8 cellular contexts compared by ENCODE assay signal in genomic region chr14:99604766-99605298, GRCh38. TPM values are rescaled to one million over a fixed set of nuclear protein-coding genes. Genes with fewer than 3 reads are reported as not detected.
DNase-seq lines count a peak whose midpoint lies in the region; ATAC-seq and TF ChIP-seq lines count a peak whose summit lies in the region.

No MANE protein-coding gene starts in this region.

- POLR2A ChIA-PET in MCF 10A (lab: Yijun Ruan, JAX): interaction anchor here (0.6 to 5.9 kb wide), 11 partner anchors 9 to 377 kb away, joined by 3 to 57 read pairs (median 4); partner anchors contain the start of genes CCNK, CYP46A1 and SETD3

- H3K4me3 Mint-ChIP-seq in MCF 10A (ENCODE audit: unreplicated experiment): peak overlapping the region; percentile 73

- H3K36me3 Mint-ChIP-seq in MCF 10A (ENCODE audit: insufficient read depth, unreplicated experiment): no peaks in the 10 kb centered on the region

- H3K27ac ChIP-seq in OCI-LY3 (ENCODE audit: low read length) (peak overlapping the region; percentile 71), stomach smooth muscle (ENCODE audit: low read length) (peak overlapping the region; percentile 69)

- H3K4me1 ChIP-seq in OCI-LY3 (ENCODE audit: low read length) (peaks cover 13% of the 10 kb centered on the region), stomach smooth muscle (ENCODE audit: control insufficient read depth, insufficient read depth, low read length) (peaks cover 54% of the 10 kb centered on the region)

- TF ChIP-seq CTCF in OCI-LY3 (IDR thresholded peaks at IDR 0.05; ENCODE audit: low read depth, low read length) (no peak), MCF 10A (IDR thresholded peaks at IDR 0.05; ENCODE audit: unreplicated experiment) (no peak)

- H3K27me3 Mint-ChIP-seq in MCF 10A (ENCODE audit: insufficient read depth, unreplicated experiment): no peaks in the 10 kb centered on the region

- H3K36me3 ChIP-seq in OCI-LY3 (replicated peaks; ENCODE audit: low read depth, low read length): no peaks in the 10 kb centered on the region
- no peaks in the 10 kb centered on the region for H3K36me3 ChIP-seq in stomach smooth muscle (ENCODE audit: control insufficient read depth in 2 of 2, insufficient read depth in 2 of 2, low read length in 2 of 2)

- H4K20me1 ChIP-seq in OCI-LY3 (ENCODE audit: insufficient read depth, low read length): no peaks in the 10 kb centered on the region

- peaks cover 22% of the 10 kb centered on the region for H3K4me1 Mint-ChIP-seq in MCF 10A (ENCODE audit: insufficient read depth, unreplicated experiment)

- no peaks in the 10 kb centered on the region for H3K9me3 Mint-ChIP-seq in MCF 10A (ENCODE audit: unreplicated experiment)

- ATAC-seq in HG02588 (IDR thresholded peaks at IDR 0.05; ENCODE audit: unreplicated experiment): peak; percentile 16
- peak; percentile 39 for ATAC-seq in left colon

- H3K9me3 ChIP-seq in OCI-LY3 (ENCODE audit: insufficient read depth, low read length) (no peaks in the 10 kb centered on the region), stomach smooth muscle (ENCODE audit: control insufficient read depth in 2 of 2, low read length in 2 of 2) (no peaks in the 10 kb centered on the region)

- H3K4me3 ChIP-seq in OCI-LY3 (ENCODE audit: low read length) (peak overlapping the region; percentile 95), stomach smooth muscle (ENCODE audit: low read length in 2 of 2) (peak overlapping the region; percentile 79 to 81)

- H3K27me3 ChIP-seq in OCI-LY3 (ENCODE audit: low read depth, low read length): no peaks in the 10 kb centered on the region
- no peaks in the 10 kb centered on the region for H3K27me3 ChIP-seq in stomach smooth muscle (ENCODE audit: control insufficient read depth in 1 of 2, insufficient read depth in 2 of 2, low read length in 2 of 2)

- intact Hi-C loops in MCF 10A (cut with micrococcal nuclease): loop anchor here (2.0 kb wide), 1 partner anchor 40 kb away; no protein-coding TSS in a partner anchor
- intact Hi-C loops in left colon (cut with DNase I, micrococcal nuclease): no loop called here

- H2AFZ ChIP-seq in OCI-LY3 (ENCODE audit: low read depth, low read length): peak overlapping the region; percentile 65

- H3K4me2 ChIP-seq in OCI-LY3 (ENCODE audit: low read length): peak overlapping the region; percentile 90

- no TSS peak for BruUV-seq in MCF 10A (replicated peaks; lab: Mats Ljungman, UMichigan)

- CTCF ChIA-PET in MCF 10A (lab: Yijun Ruan, JAX): interaction anchor here (1.1 to 1.5 kb wide), 2 partner anchors 23 to 33 kb away, joined by 5 to 6 read pairs; no protein-coding TSS in a partner anchor

- H3K27ac Mint-ChIP-seq in MCF 10A (ENCODE audit: low read depth, unreplicated experiment): peak overlapping the region; percentile 50

- DNase-seq in NCI-H1105 (lab: John Stamatoyannopoulos, UW) (peak; percentile 42), NCI-H1105 treated with DMSO at 0.1 percent for 48 hours (lab: John Stamatoyannopoulos, UW) (no peak), MCF 10A (ENCODE audit: unreplicated experiment) (peak; percentile 37), left colon (peak in 1 of 2 donors; percentile 62), NCI-H1694 treated with DMSO at 0.1 percent for 48 hours (lab: John Stamatoyannopoulos, UW) (no peak)

- no peaks in the 10 kb centered on the region for H3K79me2 ChIP-seq in OCI-LY3 (ENCODE audit: low read length)

- H3K9ac ChIP-seq in OCI-LY3 (ENCODE audit: low read length) (peak overlapping the region; percentile 97), stomach smooth muscle (ENCODE audit: low read length in 2 of 2) (peak overlapping the region; percentile 61 to 76)

RNA-seq across cellular contexts. Expression of gene CCDC85C, which starts 0.8 kb away (rescaled TPM):
- total RNA-seq in MCF 10A (2022) (19.1 and 29.9 TPM in 2 replicates), left colon (10 to 100 TPM; 66.3 to 68.1 TPM)

RNA-seq across cellular contexts. Expression of gene HHIPL1, which starts 40.1 kb away (rescaled TPM):
- total RNA-seq in MCF 10A (2022): 0.10 TPM in 1 of 2 replicates, not detected in the other
- total RNA-seq in left colon: 1 to 10 TPM in 1 of 2 donors, under 1 TPM in 1; 0.31 to 1.0 TPM

Comparison
In these comparisons a context has a peak if more than half of its experiments do, and no peak if none do; other contexts are left out.
1. DNase-seq: peak in NCI-H1105 (single experiment) and MCF 10A (single experiment); none in NCI-H1105 treated with DMSO at 0.1 percent for 48 hours (single experiment) and NCI-H1694 treated with DMSO at 0.1 percent for 48 hours (single experiment).